ENCODE assay signal across 23 cellular contexts in genomic region chr4:34649716-34650115, GRCh38.
DNase-seq lines count a peak whose midpoint lies in the region; ATAC-seq and TF ChIP-seq lines count a peak whose summit lies in the region.
"Had no signal": no experiment of that assay in that cellular context is flagged by ENCODE, and none has a peak within 500 bp of the region (broad histone marks: within the 10 kb centered on the region; RNA-seq: fewer than 3 reads in every experiment).

No MANE protein-coding gene starts in this region.

- H3K4me1 Mint-ChIP-seq in osteocyte (ENCODE audit: unreplicated experiment), result peaks cover 45% of the 10 kb centered on the region
- H3K4me1 Mint-ChIP-seq: CD14-positive monocyte; CD8-positive, alpha-beta memory T cell had no signal

- no peak overlapping the region for H3K4me3 ChIP-seq in fibroblast of mammary gland (ENCODE audit: control insufficient read depth, low read depth, low read length)
- H3K4me3 ChIP-seq: A549; BLaER1 treated with 17β-estradiol and CSF1 and Interleukin-3, amounts not matched to agents 10 nM and 100 nM; HAP-1 had no signal

- no peaks in the 10 kb centered on the region for H3K27me3 Mint-ChIP-seq in osteocyte (ENCODE audit: unreplicated experiment)
- H3K27me3 Mint-ChIP-seq: CD4-positive, alpha-beta T cell; CD8-positive, alpha-beta memory T cell had no signal

- ATAC-seq in HG03565 (IDR thresholded peaks at IDR 0.05; ENCODE audit: unreplicated experiment) (no peak), GM19455 (IDR thresholded peaks at IDR 0.05; ENCODE audit: unreplicated experiment) (no peak)
- ATAC-seq: A549 had no signal

- no peak overlapping the region for H3K4me3 Mint-ChIP-seq in osteocyte (ENCODE audit: unreplicated experiment)
- H3K4me3 Mint-ChIP-seq: CD14-positive monocyte; CD4-positive, alpha-beta T cell; CD8-positive, alpha-beta memory T cell; HFFc6 had no signal

- TF ChIP-seq CTCF in fibroblast of mammary gland (conservative IDR thresholded peaks at IDR 0.05; ENCODE audit: control insufficient read depth, insufficient read depth, low read depth, low read length), result no peak
- no peak for TF ChIP-seq CTCF in osteocyte (IDR thresholded peaks at IDR 0.05)

- H3K36me3 Mint-ChIP-seq in osteocyte (ENCODE audit: unreplicated experiment), result no peaks in the 10 kb centered on the region
- H3K36me3 Mint-ChIP-seq: CD14-positive monocyte; CD8-positive, alpha-beta memory T cell had no signal

- peak overlapping the region; percentile 45 for H3K27ac Mint-ChIP-seq in osteocyte (ENCODE audit: unreplicated experiment)
- H3K27ac Mint-ChIP-seq: CD14-positive monocyte; CD4-positive, alpha-beta T cell; CD8-positive, alpha-beta memory T cell; HFFc6 had no signal

- peak; percentile 76 for DNase-seq in amniotic epithelial cell (ENCODE audit: low read depth)
- peak; percentile 2 for DNase-seq in fibroblast of mammary gland (ENCODE audit: low read depth)
- DNase-seq in osteocyte (ENCODE audit: extremely low spot score, unreplicated experiment), result no peak
- no peak for DNase-seq in COLO668 (lab: John Stamatoyannopoulos, UW; ENCODE audit: unreplicated experiment)
- DNase-seq: 8988T; ACHN; AML-193; BE2C; Calu3; CD4-positive, alpha-beta T cell; CD8-positive, alpha-beta memory T cell; COR-L47; DMS53; DMS79 treated with DMSO at 0.1 percent for 48 hours; GF-D8; GOT3; HFFc6 had no signal

- H3K9me3 Mint-ChIP-seq in osteocyte (ENCODE audit: unreplicated experiment), result peaks cover 8% of the 10 kb centered on the region

Comparison
In these comparisons a context has a peak if more than half of its experiments do, and no peak if none do; other contexts are left out.
1. DNase-seq: peak in amniotic epithelial cell (single experiment) and fibroblast of mammary gland (single experiment); none in osteocyte (single experiment) and COLO668 (single experiment).